In genomic region chr2:109403841-109404201, GRCh38 we compare ENCODE assay signal across 17 cellular contexts.
DNase-seq lines count a peak whose midpoint lies in the region; ATAC-seq and TF ChIP-seq lines count a peak whose summit lies in the region.
"Had no signal": no experiment of that assay in that cellular context is flagged by ENCODE, and none has a peak within 500 bp of the region (broad histone marks: within the 10 kb centered on the region; RNA-seq: fewer than 3 reads in every experiment).

No MANE protein-coding gene starts in this region.

- no peak for TF ChIP-seq POLR2A in vagina (IDR thresholded peaks at IDR 0.05)

- no peaks in the 10 kb centered on the region for H3K9me3 Mint-ChIP-seq in activated CD4-positive, alpha-beta memory T cell treated with anti-CD3 and anti-CD28 coated beads for 36 hours
- H3K9me3 Mint-ChIP-seq in activated CD4-positive, alpha-beta memory T cell treated with anti-CD3 and anti-CD28 coated beads, Interleukin-2, amount 10 ng/mL, durations not matched to agents 7 days and 5 days = no peaks in the 10 kb centered on the region
- H3K9me3 Mint-ChIP-seq in activated T-helper 17 cell treated with anti-CD3 and anti-CD28 coated beads, Interleukin-2, amount 50 U/mL, for 72 hours = no peaks in the 10 kb centered on the region
- H3K9me3 Mint-ChIP-seq in osteocyte (ENCODE audit: unreplicated experiment) = no peaks in the 10 kb centered on the region
- H3K9me3 Mint-ChIP-seq: CD14-positive monocyte had no signal

- H3K9me3 ChIP-seq in vagina = no peaks in the 10 kb centered on the region
- H3K9me3 ChIP-seq: MG63, suprapubic skin had no signal

- CTCF ChIA-PET in activated CD4-positive, alpha-beta memory T cell treated with anti-CD3 and anti-CD28 coated beads for 36 hours (lab: Charles Lee) = interaction anchor here (1.0 kb wide), 1 partner anchor 106 kb away, joined by 4 read pairs; no protein-coding TSS in a partner anchor
- CTCF ChIA-PET in activated CD4-positive, alpha-beta memory T cell treated with anti-CD3 and anti-CD28 coated beads, Interleukin-2, amount 10 ng/mL, durations not matched to agents 7 days and 5 days (lab: Charles Lee) = no interaction called here

- H3K4me1 Mint-ChIP-seq in activated CD4-positive, alpha-beta memory T cell treated with anti-CD3 and anti-CD28 coated beads for 36 hours (ENCODE audit: low read depth) = peaks cover 4% of the 10 kb centered on the region
- no peaks in the 10 kb centered on the region for H3K4me1 Mint-ChIP-seq in activated CD4-positive, alpha-beta memory T cell treated with anti-CD3 and anti-CD28 coated beads, Interleukin-2, amount 10 ng/mL, durations not matched to agents 7 days and 5 days
- peaks cover 4% of the 10 kb centered on the region for H3K4me1 Mint-ChIP-seq in activated T-helper 17 cell treated with anti-CD3 and anti-CD28 coated beads, Interleukin-2, amount 50 U/mL, for 72 hours
- peaks cover 38% of the 10 kb centered on the region for H3K4me1 Mint-ChIP-seq in osteocyte (ENCODE audit: unreplicated experiment)

- H3K4me1 ChIP-seq in vagina = peaks cover 21% of the 10 kb centered on the region

- no peak overlapping the region for H3K4me3 Mint-ChIP-seq in activated CD4-positive, alpha-beta memory T cell treated with anti-CD3 and anti-CD28 coated beads for 36 hours
- no peak overlapping the region for H3K4me3 Mint-ChIP-seq in activated CD4-positive, alpha-beta memory T cell treated with anti-CD3 and anti-CD28 coated beads, Interleukin-2, amount 10 ng/mL, durations not matched to agents 7 days and 5 days
- no peak overlapping the region for H3K4me3 Mint-ChIP-seq in activated T-helper 17 cell treated with anti-CD3 and anti-CD28 coated beads, Interleukin-2, amount 50 U/mL, for 72 hours
- no peak overlapping the region for H3K4me3 Mint-ChIP-seq in osteocyte (ENCODE audit: unreplicated experiment)
- H3K4me3 Mint-ChIP-seq: CD14-positive monocyte had no signal

- no peak for TF ChIP-seq CTCF in osteocyte (IDR thresholded peaks at IDR 0.05)
- TF ChIP-seq CTCF in vagina (IDR thresholded peaks at IDR 0.05) = no peak

- peak; percentile 33 for ATAC-seq in activated T-helper 17 cell treated with anti-CD3 and anti-CD28 coated beads, Interleukin-2, amount 50 U/mL, for 72 hours (replicated peaks)

- H3K27me3 Mint-ChIP-seq in activated CD4-positive, alpha-beta memory T cell treated with anti-CD3 and anti-CD28 coated beads for 36 hours = no peaks in the 10 kb centered on the region
- peaks cover 2% of the 10 kb centered on the region for H3K27me3 Mint-ChIP-seq in activated CD4-positive, alpha-beta memory T cell treated with anti-CD3 and anti-CD28 coated beads, Interleukin-2, amount 10 ng/mL, durations not matched to agents 7 days and 5 days
- no peaks in the 10 kb centered on the region for H3K27me3 Mint-ChIP-seq in activated T-helper 17 cell treated with anti-CD3 and anti-CD28 coated beads, Interleukin-2, amount 50 U/mL, for 72 hours
- no peaks in the 10 kb centered on the region for H3K27me3 Mint-ChIP-seq in osteocyte (ENCODE audit: unreplicated experiment)

- intact Hi-C loops in activated CD4-positive, alpha-beta memory T cell treated with anti-CD3 and anti-CD28 coated beads for 36 hours (cut with micrococcal nuclease) = no loop called here
- intact Hi-C loops in vagina (cut with DNase I) = no loop called here

- POLR2A ChIA-PET in activated CD4-positive, alpha-beta memory T cell treated with anti-CD3 and anti-CD28 coated beads for 36 hours (lab: Charles Lee) = no interaction called here
- POLR2A ChIA-PET in activated CD4-positive, alpha-beta memory T cell treated with anti-CD3 and anti-CD28 coated beads, Interleukin-2, amount 10 ng/mL, durations not matched to agents 7 days and 5 days (lab: Charles Lee) = no interaction called here

- no peaks in the 10 kb centered on the region for H3K36me3 Mint-ChIP-seq in activated CD4-positive, alpha-beta memory T cell treated with anti-CD3 and anti-CD28 coated beads for 36 hours
- no peaks in the 10 kb centered on the region for H3K36me3 Mint-ChIP-seq in activated CD4-positive, alpha-beta memory T cell treated with anti-CD3 and anti-CD28 coated beads, Interleukin-2, amount 10 ng/mL, durations not matched to agents 7 days and 5 days (ENCODE audit: low read depth)
- no peaks in the 10 kb centered on the region for H3K36me3 Mint-ChIP-seq in activated T-helper 17 cell treated with anti-CD3 and anti-CD28 coated beads, Interleukin-2, amount 50 U/mL, for 72 hours (ENCODE audit: low read depth)
- peaks cover 49% of the 10 kb centered on the region for H3K36me3 Mint-ChIP-seq in osteocyte (ENCODE audit: unreplicated experiment)
- H3K36me3 Mint-ChIP-seq: CD14-positive monocyte had no signal

- no peak overlapping the region for H3K27ac Mint-ChIP-seq in activated CD4-positive, alpha-beta memory T cell treated with anti-CD3 and anti-CD28 coated beads for 36 hours
- no peak overlapping the region for H3K27ac Mint-ChIP-seq in activated CD4-positive, alpha-beta memory T cell treated with anti-CD3 and anti-CD28 coated beads, Interleukin-2, amount 10 ng/mL, durations not matched to agents 7 days and 5 days
- H3K27ac Mint-ChIP-seq in activated T-helper 17 cell treated with anti-CD3 and anti-CD28 coated beads, Interleukin-2, amount 50 U/mL, for 72 hours = no peak overlapping the region
- peak overlapping the region; percentile 57 for H3K27ac Mint-ChIP-seq in osteocyte (ENCODE audit: unreplicated experiment)

- no peak overlapping the region for H3K27ac ChIP-seq in vagina
- H3K27ac ChIP-seq: HL-60, suprapubic skin had no signal

- H3K27me3 ChIP-seq in vagina = no peaks in the 10 kb centered on the region
- H3K27me3 ChIP-seq: MG63, suprapubic skin had no signal

- H3K36me3 ChIP-seq in vagina = no peaks in the 10 kb centered on the region
- H3K36me3 ChIP-seq: MG63 had no signal

- DNase-seq in activated CD4-positive, alpha-beta memory T cell treated with anti-CD3 and anti-CD28 coated beads for 36 hours = peak; percentile 12
- DNase-seq in activated CD4-positive, alpha-beta memory T cell treated with anti-CD3 and anti-CD28 coated beads, Interleukin-2, amount 10 ng/mL, durations not matched to agents 7 days and 5 days = no peak
- DNase-seq in GM03348 (ENCODE audit: low spot score) = peak; percentile 36
- no peak for DNase-seq in osteocyte (ENCODE audit: extremely low spot score, unreplicated experiment)
- no peak for DNase-seq in vagina (ENCODE audit: extremely low spot score in 2 of 2)
- no peak for DNase-seq in NCI-H69 (lab: John Stamatoyannopoulos, UW)
- no peak for DNase-seq in NCI-H1417 treated with DMSO at 0.1 percent for 48 hours (lab: John Stamatoyannopoulos, UW)
- DNase-seq: GF-D8, MG63, NCI-H2171 treated with DMSO at 0.1 percent for 48 hours, retina, SIG-M5 had no signal

- H3K4me3 ChIP-seq in vagina = no peak overlapping the region
- H3K4me3 ChIP-seq: lung, MG63, suprapubic skin had no signal

Comparison
In these comparisons a context has a peak if more than half of its experiments do, and no peak if none do; other contexts are left out.
1. DNase-seq: peak in activated CD4-positive, alpha-beta memory T cell treated with anti-CD3 and anti-CD28 coated beads for 36 hours (single experiment) and GM03348 (single experiment); none in activated CD4-positive, alpha-beta memory T cell treated with anti-CD3 and anti-CD28 coated beads, Interleukin-2, amount 10 ng/mL, durations not matched to agents 7 days and 5 days (single experiment), osteocyte (single experiment), vagina (0 of 2), NCI-H69 (single experiment) and NCI-H1417 treated with DMSO at 0.1 percent for 48 hours (single experiment).